In the genomic region with DNA sequence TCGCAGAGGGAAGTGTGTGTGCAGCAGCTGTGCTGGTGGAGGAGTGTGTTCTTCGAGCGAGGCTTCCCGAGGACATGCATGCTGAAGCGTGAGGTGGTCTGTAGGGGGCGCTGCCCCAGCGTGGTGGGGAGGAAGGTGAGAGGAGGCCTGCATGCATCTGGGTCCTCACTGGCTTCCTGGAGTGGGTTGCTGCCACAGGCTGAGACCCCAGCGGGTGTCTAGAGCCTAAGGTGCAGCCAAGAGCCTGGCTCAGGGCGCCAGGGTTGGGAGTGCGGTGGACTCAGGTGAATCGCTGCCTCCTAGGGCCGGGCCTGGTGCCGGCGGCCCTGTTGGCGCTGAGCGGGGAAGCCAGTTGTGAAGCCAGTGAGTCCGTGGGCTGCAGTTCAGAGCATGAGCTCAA, we compare ENCODE assay signal across 8 cellular contexts. TPM values are rescaled to one million over a fixed set of nuclear protein-coding genes. Genes with fewer than 3 reads are reported as not detected.
A peak's percentile ranks its signal among the peaks of the same experiment; 100 is the strongest.
DNase-seq lines count a peak whose midpoint lies in the region; TF ChIP-seq lines count a peak whose summit lies in the region.
"Had no signal": no experiment of that assay in that cellular context is flagged by ENCODE, and none has a peak within 500 bp of the region (broad histone marks: within the 10 kb centered on the region; RNA-seq: fewer than 3 reads in every experiment).

No MANE protein-coding gene starts in this region.

- H3K27me3 ChIP-seq in osteoblast (ENCODE audit: insufficient read depth, low read length) = no peaks in the 10 kb centered on the region

- H3K4me2 ChIP-seq in osteoblast (ENCODE audit: insufficient read depth, low read length) = no peak overlapping the region

- peaks cover under 1% of the 10 kb centered on the region for H3K4me1 ChIP-seq in osteoblast (ENCODE audit: insufficient read depth, low read length)

- H3K4me3 Mint-ChIP-seq in activated CD4-positive, alpha-beta T cell treated with anti-CD3 and anti-CD28 coated beads, Interleukin-2, amount 10 ng/mL, durations not matched to agents 7 days and 5 days = no peak overlapping the region

- H3K79me2 ChIP-seq in osteoblast (ENCODE audit: insufficient read depth, low read length) = peaks cover 2% of the 10 kb centered on the region

- no peaks in the 10 kb centered on the region for H3K4me1 Mint-ChIP-seq in activated CD4-positive, alpha-beta T cell treated with anti-CD3 and anti-CD28 coated beads, Interleukin-2, amount 10 ng/mL, durations not matched to agents 7 days and 5 days

- POLR2A ChIA-PET in activated CD4-positive, alpha-beta T cell treated with anti-CD3 and anti-CD28 coated beads, Interleukin-2, amount 10 ng/mL, durations not matched to agents 7 days and 5 days (lab: Charles Lee) = no interaction called here

- CTCF ChIA-PET in activated CD4-positive, alpha-beta T cell treated with anti-CD3 and anti-CD28 coated beads, Interleukin-2, amount 10 ng/mL, durations not matched to agents 7 days and 5 days (lab: Charles Lee) = interaction anchor here (0.7 to 1.4 kb wide), 2 partner anchors 9 to 28 kb away, joined by 4 to 5 read pairs; no protein-coding TSS in a partner anchor

- no peak overlapping the region for H3K27ac ChIP-seq in osteoblast (ENCODE audit: low read depth, low read length)

- H3K27ac Mint-ChIP-seq in activated CD4-positive, alpha-beta T cell treated with anti-CD3 and anti-CD28 coated beads, Interleukin-2, amount 10 ng/mL, durations not matched to agents 7 days and 5 days = peak overlapping the region; percentile 4

- H3K27me3 Mint-ChIP-seq in activated CD4-positive, alpha-beta T cell treated with anti-CD3 and anti-CD28 coated beads, Interleukin-2, amount 10 ng/mL, durations not matched to agents 7 days and 5 days = no peaks in the 10 kb centered on the region

- H3K36me3 ChIP-seq in osteoblast (ENCODE audit: insufficient read depth, low read length) = peaks cover 47% of the 10 kb centered on the region

- peaks cover 48% of the 10 kb centered on the region for H3K36me3 Mint-ChIP-seq in activated CD4-positive, alpha-beta T cell treated with anti-CD3 and anti-CD28 coated beads, Interleukin-2, amount 10 ng/mL, durations not matched to agents 7 days and 5 days (ENCODE audit: low read depth)

- H2AFZ ChIP-seq in osteoblast (ENCODE audit: low read length) = no peak overlapping the region

- peak; percentile 40 for TF ChIP-seq CTCF in osteoblast (IDR thresholded peaks at IDR 0.05; ENCODE audit: extremely low read depth, low read depth, low read length)

- DNase-seq in NCI-H2196 (lab: John Stamatoyannopoulos, UW; ENCODE audit: unreplicated experiment) = peak; percentile 17
- DNase-seq in NCI-H2196 treated with DMSO at 0.1 percent for 48 hours (lab: John Stamatoyannopoulos, UW; ENCODE audit: unreplicated experiment) = no peak
- peak; percentile 21 for DNase-seq in activated CD4-positive, alpha-beta T cell treated with anti-CD3 and anti-CD28 coated beads, Interleukin-2, amount 10 ng/mL, durations not matched to agents 7 days and 5 days
- no peak for DNase-seq in osteoblast (ENCODE audit: insufficient read length, low spot score, missing footprints)
- no peak for DNase-seq in germinal center (ENCODE audit: low spot score)
- DNase-seq in activated gamma-delta T cell (lab: John Stamatoyannopoulos, UW) = no peak
- DNase-seq: effector memory CD4-positive, alpha-beta T cell; NCI-H1092 treated with DMSO at 0.1 percent for 48 hours had no signal

- no peak overlapping the region for H3K4me3 ChIP-seq in osteoblast (ENCODE audit: insufficient read depth, low read length)

- no peaks in the 10 kb centered on the region for H3K9me3 Mint-ChIP-seq in activated CD4-positive, alpha-beta T cell treated with anti-CD3 and anti-CD28 coated beads, Interleukin-2, amount 10 ng/mL, durations not matched to agents 7 days and 5 days

- no peaks in the 10 kb centered on the region for H3K9me3 ChIP-seq in osteoblast (ENCODE audit: low read depth, low read length)

- H4K20me1 ChIP-seq in osteoblast (ENCODE audit: insufficient read depth, low read length) = peaks cover 5% of the 10 kb centered on the region

RNA-seq across cellular contexts. Expression of gene HSD3B7, which starts 7.5 kb away (rescaled TPM):
- total RNA-seq in activated CD4-positive, alpha-beta T cell treated with anti-CD3 and anti-CD28 coated beads, Interleukin-2, amount 10 ng/mL, durations not matched to agents 7 days and 5 days = 1 to 10 TPM; 3.4 to 3.5 TPM
- 45.6 and 47.7 TPM in 2 replicates for total RNA-seq in osteoblast

RNA-seq across cellular contexts. Expression of gene SETD1A, which starts 19.9 kb away (rescaled TPM):
- 10 to 100 TPM; 26.5 to 26.6 TPM for total RNA-seq in activated CD4-positive, alpha-beta T cell treated with anti-CD3 and anti-CD28 coated beads, Interleukin-2, amount 10 ng/mL, durations not matched to agents 7 days and 5 days
- total RNA-seq in osteoblast = 2.2 and 2.9 TPM in 2 replicates

RNA-seq across cellular contexts. Expression of gene ORAI3, which starts 28.6 kb away (rescaled TPM):
- total RNA-seq in activated CD4-positive, alpha-beta T cell treated with anti-CD3 and anti-CD28 coated beads, Interleukin-2, amount 10 ng/mL, durations not matched to agents 7 days and 5 days = 10 to 100 TPM; 18.4 to 19.0 TPM
- total RNA-seq in osteoblast = 63.3 and 66.0 TPM in 2 replicates

RNA-seq across cellular contexts. Expression of gene STX1B, which starts 32.9 kb away (rescaled TPM):
- total RNA-seq in activated CD4-positive, alpha-beta T cell treated with anti-CD3 and anti-CD28 coated beads, Interleukin-2, amount 10 ng/mL, durations not matched to agents 7 days and 5 days = 1 to 10 TPM in 1 of 2 experiments, under 1 TPM in 1; 0.62 to 1.1 TPM
- 0.72 and 2.9 TPM in 2 replicates for total RNA-seq in osteoblast

RNA-seq across cellular contexts. Expression of gene FBXL19, which starts 54.1 kb away (rescaled TPM):
- 10 to 100 TPM; 21.7 to 22.4 TPM for total RNA-seq in activated CD4-positive, alpha-beta T cell treated with anti-CD3 and anti-CD28 coated beads, Interleukin-2, amount 10 ng/mL, durations not matched to agents 7 days and 5 days
- 12.7 and 14.5 TPM in 2 replicates for total RNA-seq in osteoblast

Comparison
In these comparisons a context has a peak if more than half of its experiments do, and no peak if none do; other contexts are left out.
1. DNase-seq: peak in NCI-H2196 (single experiment) and activated CD4-positive, alpha-beta T cell treated with anti-CD3 and anti-CD28 coated beads, Interleukin-2, amount 10 ng/mL, durations not matched to agents 7 days and 5 days (single experiment); none in NCI-H2196 treated with DMSO at 0.1 percent for 48 hours (single experiment), osteoblast (single experiment), germinal center (single experiment) and activated gamma-delta T cell (single experiment).
2. RNA of gene HSD3B7, which starts 7.5 kb away (total RNA-seq): 45.6 to 47.7 TPM in osteoblast; 3.4 to 3.5 TPM in activated CD4-positive, alpha-beta T cell treated with anti-CD3 and anti-CD28 coated beads, Interleukin-2, amount 10 ng/mL, durations not matched to agents 7 days and 5 days; every median in the first group is over 10 times any median in the second.